In genomic region chr4:26264109-26264508, GRCh38 we compare ENCODE assay signal across 27 cellular contexts.
"Had no signal": no experiment of that assay in that cellular context is flagged by ENCODE, and none has a peak within 500 bp of the region (broad histone marks: within the 10 kb centered on the region; RNA-seq: fewer than 3 reads in every experiment).

No MANE protein-coding gene starts in this region.

- H3K4me1 Mint-ChIP-seq: stimulated activated effector memory CD8-positive, alpha-beta T cell treated with anti-CD3 and anti-CD28 coated beads, Interleukin-12 subunit alpha, Interleukin-12 subunit beta, amount 100 ng/mL, for 72 hours; stimulated activated naive B cell treated with anti-CD40 and anti-IgM and Interleukin-4, amounts not matched to agents 10 μg/mL and 1 μg/mL and 100 μg/mL, for 72 hours had no signal

- H3K27ac ChIP-seq: neural progenitor cell, ovary, parathyroid adenoma, psoas muscle, right lobe of liver, sigmoid colon, stomach, thoracic aorta, thyroid gland, tibial nerve, upper lobe of left lung, vagina had no signal

- H3K27ac Mint-ChIP-seq: nephron; neural progenitor cell; progenitor cell of endocrine pancreas; stimulated activated effector memory CD8-positive, alpha-beta T cell treated with anti-CD3 and anti-CD28 coated beads, Interleukin-12 subunit alpha, Interleukin-12 subunit beta, amount 100 ng/mL, for 72 hours; stimulated activated naive B cell treated with anti-CD40 and anti-IgM and Interleukin-4, amounts not matched to agents 10 μg/mL and 1 μg/mL and 100 μg/mL, for 72 hours; stimulated activated naive CD8-positive, alpha-beta T cell treated with anti-CD3 and anti-CD28 coated beads, Interleukin-15, Interleukin-2, amounts not matched to agents 100 ng/mL and 50 ng/mL, for 24 hours had no signal

- H3K4me2 ChIP-seq: neural progenitor cell had no signal

- H3K4me1 ChIP-seq: parathyroid adenoma, psoas muscle, right lobe of liver, thyroid gland, vagina had no signal

- H3K36me3 Mint-ChIP-seq: neural progenitor cell; stimulated activated effector memory CD8-positive, alpha-beta T cell treated with anti-CD3 and anti-CD28 coated beads, Interleukin-12 subunit alpha, Interleukin-12 subunit beta, amount 100 ng/mL, for 72 hours; stimulated activated naive B cell treated with anti-CD40 and anti-IgM and Interleukin-4, amounts not matched to agents 10 μg/mL and 1 μg/mL and 100 μg/mL, for 72 hours had no signal

- DNase-seq: occipital lobe; ovary; posterior cingulate gyrus; psoas muscle; right lobe of liver; sigmoid colon; small intestine; stimulated activated CD4-positive, alpha-beta T cell treated with anti-CD3 and anti-CD28 coated beads, Interleukin-15, amount 100 ng/mL, for 24 hours; stimulated activated CD4-positive, alpha-beta T cell treated with anti-CD3 and anti-CD28 coated beads, Interleukin-2, amount 100 ng/mL, for 24 hours; stimulated activated CD4-positive, alpha-beta T cell treated with anti-CD3 and anti-CD28 coated beads, Interleukin-2, amount 100 ng/mL, for 48 hours; stimulated activated CD4-positive, alpha-beta T cell treated with anti-CD3 and anti-CD28 coated beads, Interleukin-4, amount 100 ng/mL, for 24 hours; stimulated activated naive B cell treated with anti-CD40 and anti-IgM and Interleukin-4, amounts not matched to agents 10 μg/mL and 1 μg/mL and 100 μg/mL, for 72 hours; stimulated activated naive CD4-positive, alpha-beta T cell treated with Interleukin-2 at 50 U/mL for 16 hours; stomach; thyroid gland; trophoblast cell; upper lobe of left lung had no signal

- H3K27me3 Mint-ChIP-seq: progenitor cell of endocrine pancreas had no signal

- H2AFZ ChIP-seq: neural progenitor cell, parathyroid adenoma had no signal

- H3K27me3 ChIP-seq: neural progenitor cell, ovary, right lobe of liver, sigmoid colon, stomach, thyroid gland, tibial nerve, upper lobe of left lung, vagina had no signal

- H3K36me3 ChIP-seq: neural progenitor cell, ovary, right lobe of liver, sigmoid colon, stomach, thoracic aorta, thyroid gland, tibial nerve, upper lobe of left lung, vagina had no signal

- ATAC-seq: psoas muscle; right cardiac atrium; right lobe of liver; stimulated activated effector memory CD8-positive, alpha-beta T cell treated with anti-CD3 and anti-CD28 coated beads, Interleukin-12 subunit alpha, Interleukin-12 subunit beta, amount 100 ng/mL, for 72 hours; stimulated activated naive B cell treated with anti-CD40 and anti-IgM and Interleukin-4, amounts not matched to agents 10 μg/mL and 1 μg/mL and 100 μg/mL, for 72 hours had no signal

- H3K4me3 Mint-ChIP-seq: nephron; neural progenitor cell; stimulated activated effector memory CD8-positive, alpha-beta T cell treated with anti-CD3 and anti-CD28 coated beads, Interleukin-12 subunit alpha, Interleukin-12 subunit beta, amount 100 ng/mL, for 72 hours; stimulated activated naive B cell treated with anti-CD40 and anti-IgM and Interleukin-4, amounts not matched to agents 10 μg/mL and 1 μg/mL and 100 μg/mL, for 72 hours; stimulated activated naive CD8-positive, alpha-beta T cell treated with anti-CD3 and anti-CD28 coated beads, Interleukin-15, Interleukin-2, amounts not matched to agents 100 ng/mL and 50 ng/mL, for 24 hours had no signal

- H3K4me3 ChIP-seq: neural progenitor cell, ovary, psoas muscle, right lobe of liver, sigmoid colon, stomach, thoracic aorta, thyroid gland, tibial nerve, upper lobe of left lung, vagina had no signal

- H3K9me3 Mint-ChIP-seq: neural progenitor cell; stimulated activated effector memory CD8-positive, alpha-beta T cell treated with anti-CD3 and anti-CD28 coated beads, Interleukin-12 subunit alpha, Interleukin-12 subunit beta, amount 100 ng/mL, for 72 hours; stimulated activated naive CD8-positive, alpha-beta T cell treated with anti-CD3 and anti-CD28 coated beads, Interleukin-15, Interleukin-2, amounts not matched to agents 100 ng/mL and 50 ng/mL, for 24 hours had no signal

- H3K79me2 ChIP-seq: parathyroid adenoma had no signal
